ENCODE assay signal across 22 cellular contexts in genomic region chr5:53179681-53180080, GRCh38.
DNase-seq lines count a peak whose midpoint lies in the region; ATAC-seq, FAIRE-seq and TF ChIP-seq lines count a peak whose summit lies in the region.
"Had no signal": no experiment of that assay in that cellular context is flagged by ENCODE, and none has a peak within 500 bp of the region (broad histone marks: within the 10 kb centered on the region; RNA-seq: fewer than 3 reads in every experiment).

No MANE protein-coding gene starts in this region.

- H3K27ac ChIP-seq in keratinocyte (ENCODE audit: control insufficient read depth, insufficient read depth, low read length) (no peak overlapping the region), transverse colon (no peak overlapping the region)
- H3K27ac ChIP-seq: GM23248, HL-60 had no signal

- H2AFZ ChIP-seq in keratinocyte (ENCODE audit: control insufficient read depth, low read length), result no peak overlapping the region
- H2AFZ ChIP-seq: GM23248 had no signal

- no peak overlapping the region for H3K4me2 ChIP-seq in keratinocyte (ENCODE audit: control insufficient read depth, extremely low read depth, insufficient read depth, low read depth, low read length)

- H3K36me3 ChIP-seq in bronchial epithelial cell (ENCODE audit: control insufficient read depth, insufficient read depth, low read length) (no peaks in the 10 kb centered on the region), keratinocyte (ENCODE audit: control insufficient read depth in 2 of 2, extremely low read depth in 1 of 2, insufficient read depth in 2 of 2, low read length in 2 of 2) (no peaks in the 10 kb centered on the region), transverse colon (no peaks in the 10 kb centered on the region)
- H3K36me3 ChIP-seq: BE2C had no signal

- WGBS in transverse colon (ENCODE audit: low coverage in 1 of 2), 2 donors, result 91 to 92% methylated on average over 4 of the region's 4 CpGs

- no peak for TF ChIP-seq POLR2A in transverse colon (IDR thresholded peaks at IDR 0.05)

- DNase-seq in AG09319 (ENCODE audit: extremely low read depth, low read depth) (peak; percentile 44), AG20443 (ENCODE audit: low spot score) (peak; percentile 35), bronchial epithelial cell (ENCODE audit: low read depth) (no peak), keratinocyte (ENCODE audit: low read depth, low spot score) (no peak), transverse colon (no peak), NCI-H2196 treated with DMSO at 0.1 percent for 48 hours (lab: John Stamatoyannopoulos, UW; ENCODE audit: unreplicated experiment) (no peak)
- DNase-seq: ACHN; BE2C; C1 segment of cervical spinal cord; Caco-2; CD4-positive, CD25-positive, alpha-beta regulatory T cell; CD8-positive, alpha-beta memory T cell; GM23248; HCEC 1CT had no signal

- no peak for ATAC-seq in HG03139 (IDR thresholded peaks at IDR 0.05; ENCODE audit: unreplicated experiment)
- ATAC-seq: K562 had no signal

- peaks cover 5% of the 10 kb centered on the region for H3K9me3 ChIP-seq in keratinocyte (ENCODE audit: control insufficient read depth, low read depth, low read length)
- no peaks in the 10 kb centered on the region for H3K9me3 ChIP-seq in transverse colon
- H3K9me3 ChIP-seq: BE2C, Caco-2 had no signal

- no peak for TF ChIP-seq EP300 in transverse colon (IDR thresholded peaks at IDR 0.05; ENCODE audit: low read depth)

- intact Hi-C loops in transverse colon (cut with DNase I; ENCODE audit: low total_unique reads), result loop anchor here (10.0 kb wide), 1 partner anchor 1055 kb away; no protein-coding TSS in a partner anchor

- peak; percentile 92 for FAIRE-seq in bronchial epithelial cell (lab: Jason Lieb, UNC)
- peak; percentile 76 for FAIRE-seq in keratinocyte (lab: Jason Lieb, UNC)
- FAIRE-seq: A204.1, D721Med, G401.6, GM12891, H54, K562 had no signal

- H3K27me3 ChIP-seq in bronchial epithelial cell (ENCODE audit: control insufficient read depth, insufficient read depth, low read length) (no peaks in the 10 kb centered on the region), keratinocyte (ENCODE audit: control insufficient read depth, extremely low read depth, insufficient read depth, low read length) (no peaks in the 10 kb centered on the region), transverse colon (no peaks in the 10 kb centered on the region)

- no peaks in the 10 kb centered on the region for H3K9me1 ChIP-seq in keratinocyte (ENCODE audit: control insufficient read depth, extremely low read depth, insufficient read depth, low read length)

- in situ Hi-C loops in transverse colon (cut with MboI; ENCODE audit: low pct_ligation_motif_present in 1 of 4, low pct_unique_long_range_greater_than_20kb in 1 of 4, low sequenced_read_pairs in 3 of 4), result no loop called here

- no peak overlapping the region for H3K4me3 ChIP-seq in bronchial epithelial cell (ENCODE audit: low read depth, low read length)
- no peak overlapping the region for H3K4me3 ChIP-seq in keratinocyte (ENCODE audit: control insufficient read depth in 2 of 3, extremely low read depth in 1 of 3, insufficient read depth in 2 of 3, low read depth in 1 of 3, low read length in 3 of 3)
- H3K4me3 ChIP-seq in transverse colon, result no peak overlapping the region
- H3K4me3 ChIP-seq: GM23248, K562 had no signal

- no peaks in the 10 kb centered on the region for H4K20me1 ChIP-seq in keratinocyte (ENCODE audit: control insufficient read depth, extremely low read depth, insufficient read depth, low read length)

- H3K9ac ChIP-seq in keratinocyte (ENCODE audit: control insufficient read depth, extremely low read depth, insufficient read depth, low read length), result no peak overlapping the region
- H3K9ac ChIP-seq: GM23248 had no signal

- dilution Hi-C loops in keratinocyte (cut with MboI; ENCODE audit: extremely low pct_ligation_motif_present, low sequenced_read_pairs), result no loop called here

- H3K79me2 ChIP-seq in keratinocyte (ENCODE audit: control insufficient read depth, insufficient read depth, low read length), result no peaks in the 10 kb centered on the region

- TF ChIP-seq CTCF in AG09319 (IDR thresholded peaks at IDR 0.05; ENCODE audit: low read depth, low read length), result no peak
- no peak for TF ChIP-seq CTCF in bronchial epithelial cell (IDR thresholded peaks at IDR 0.05; ENCODE audit: insufficient read depth, low read length, severe bottlenecking)
- no peak for TF ChIP-seq CTCF in keratinocyte (optimal IDR thresholded peaks at IDR 0.05 in 1 of 3, IDR thresholded peaks at IDR 0.05 in 1 of 3, conservative IDR thresholded peaks at IDR 0.05 in 1 of 3; ENCODE audit: extremely low read depth in 1 of 3, insufficient read depth in 2 of 3, low read length in 3 of 3)
- no peak for TF ChIP-seq CTCF in transverse colon (IDR thresholded peaks at IDR 0.05)

- H3K4me1 ChIP-seq in keratinocyte (ENCODE audit: control insufficient read depth, extremely low read depth, insufficient read depth, low read length), result no peaks in the 10 kb centered on the region
- no peaks in the 10 kb centered on the region for H3K4me1 ChIP-seq in transverse colon
- H3K4me1 ChIP-seq: BE2C, Caco-2 had no signal

Comparison
In these comparisons a context has a peak if more than half of its experiments do, and no peak if none do; other contexts are left out.
1. DNase-seq: peak in AG09319 (single experiment) and AG20443 (single experiment); none in bronchial epithelial cell (single experiment), keratinocyte (single experiment), transverse colon (single experiment) and NCI-H2196 treated with DMSO at 0.1 percent for 48 hours (single experiment).